In the genomic region with DNA sequence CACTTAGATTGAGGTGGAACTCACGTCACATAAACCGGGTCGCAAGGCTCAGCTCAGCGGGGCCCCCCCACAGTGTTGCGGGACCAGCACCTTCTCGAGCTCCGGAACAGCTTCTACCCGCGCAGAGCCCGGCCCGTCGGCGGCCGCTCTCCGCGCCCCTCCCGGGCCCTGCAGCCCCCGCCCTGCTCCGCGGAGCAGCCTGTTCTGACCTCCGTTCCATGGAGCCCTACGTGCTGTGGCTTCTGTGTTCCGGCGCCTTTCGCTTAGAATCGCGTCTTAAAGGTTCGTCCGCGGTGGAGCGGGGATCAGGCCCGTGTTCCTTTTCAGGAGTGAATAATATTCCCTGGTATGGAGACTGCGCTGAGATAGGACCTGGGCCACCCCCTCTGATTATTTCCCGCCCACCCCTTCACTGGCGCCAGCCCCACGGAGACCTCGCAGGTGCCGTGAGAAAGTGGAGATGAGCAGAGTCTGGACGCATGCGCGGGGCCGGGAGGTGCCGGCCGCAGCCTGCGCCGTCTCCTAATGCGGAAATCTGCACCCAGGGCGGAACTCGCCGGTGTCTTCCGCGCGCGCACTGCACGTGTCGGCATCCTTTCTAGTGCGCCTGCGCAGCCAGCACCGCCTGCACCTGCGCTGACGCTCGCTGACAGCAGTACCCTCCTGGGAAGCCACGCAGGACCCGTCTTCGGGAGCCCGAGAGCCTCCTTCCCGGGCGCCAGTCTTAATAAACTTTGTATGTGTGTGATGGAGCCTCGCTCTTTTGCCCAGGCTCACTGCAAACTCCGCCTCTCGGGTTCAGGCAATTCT, we compare ENCODE assay signal across 7 cellular contexts. TPM values are rescaled to one million over a fixed set of nuclear protein-coding genes. Genes with fewer than 3 reads are reported as not detected.
DNase-seq lines count a peak whose midpoint lies in the region; ATAC-seq and TF ChIP-seq lines count a peak whose summit lies in the region.

No MANE protein-coding gene starts in this region.

- no peak for DNase-seq in activated CD8-positive, alpha-beta T cell treated with anti-CD3 and anti-CD28 coated beads, Interleukin-2, amount 10 ng/mL, durations not matched to agents 7 days and 5 days
- DNase-seq in gastrocnemius medialis (no peak), NCI-H146 treated with DMSO at 0.1 percent for 48 hours (lab: John Stamatoyannopoulos, UW; ENCODE audit: unreplicated experiment) (no peak), NCI-H774 (lab: John Stamatoyannopoulos, UW) (no peak)

- peaks cover 2% of the 10 kb centered on the region for H3K27me3 Mint-ChIP-seq in activated CD8-positive, alpha-beta T cell treated with anti-CD3 and anti-CD28 coated beads, Interleukin-2, amount 10 ng/mL, durations not matched to agents 7 days and 5 days (ENCODE audit: low read depth)

- H3K27me3 ChIP-seq in iPS-15b (ENCODE audit: control insufficient read depth, insufficient read depth, low read length) = peaks cover 13% of the 10 kb centered on the region
- peaks cover 9 to 16% (median 11%) of the 10 kb centered on the region in 3 donors for H3K27me3 ChIP-seq in gastrocnemius medialis

- POLR2A ChIA-PET in HEK293 (lab: Yijun Ruan, JAX) = no interaction called here
- POLR2A ChIA-PET in activated CD8-positive, alpha-beta T cell treated with anti-CD3 and anti-CD28 coated beads, Interleukin-2, amount 10 ng/mL, durations not matched to agents 7 days and 5 days (lab: Charles Lee) = interaction anchor here (0.9 to 1.5 kb wide), 3 partner anchors 13 to 260 kb away, joined by 3 to 7 read pairs (median 3); a partner anchor contains a TSS

- no peak overlapping the region for H3K27ac Mint-ChIP-seq in activated CD8-positive, alpha-beta T cell treated with anti-CD3 and anti-CD28 coated beads, Interleukin-2, amount 10 ng/mL, durations not matched to agents 7 days and 5 days

- H3K9me3 Mint-ChIP-seq in activated CD8-positive, alpha-beta T cell treated with anti-CD3 and anti-CD28 coated beads, Interleukin-2, amount 10 ng/mL, durations not matched to agents 7 days and 5 days (ENCODE audit: insufficient read depth) = peaks cover 4% of the 10 kb centered on the region

- no peak overlapping the region for H3K27ac ChIP-seq in HEK293 (ENCODE audit: extremely low read depth, low read depth, low read length)
- H3K27ac ChIP-seq in gastrocnemius medialis = no peak overlapping the region

- H3K9me3 ChIP-seq in HEK293 (ENCODE audit: control insufficient read depth, insufficient read depth, low read depth, low read length) (no peaks in the 10 kb centered on the region), iPS-15b (ENCODE audit: control insufficient read depth, insufficient read depth, low read length) (no peaks in the 10 kb centered on the region), gastrocnemius medialis (no peaks in the 10 kb centered on the region)

- H3K36me3 Mint-ChIP-seq in activated CD8-positive, alpha-beta T cell treated with anti-CD3 and anti-CD28 coated beads, Interleukin-2, amount 10 ng/mL, durations not matched to agents 7 days and 5 days (ENCODE audit: low read depth) = peaks cover 5% of the 10 kb centered on the region

- H3K4me3 ChIP-seq in HEK293 (ENCODE audit: low read depth, low read length) (no peak overlapping the region), iPS-15b (ENCODE audit: low read depth, low read length) (peak overlapping the region; percentile 53), gastrocnemius medialis (peak overlapping the region; percentile 32 to 56 (median 44))

- H3K4me1 Mint-ChIP-seq in activated CD8-positive, alpha-beta T cell treated with anti-CD3 and anti-CD28 coated beads, Interleukin-2, amount 10 ng/mL, durations not matched to agents 7 days and 5 days (ENCODE audit: low read depth) = peaks cover 10% of the 10 kb centered on the region

- H3K36me3 ChIP-seq in HEK293 (ENCODE audit: control insufficient read depth in 2 of 2, insufficient read depth in 1 of 2, low read length in 2 of 2) (no peaks in the 10 kb centered on the region), iPS-15b (ENCODE audit: control insufficient read depth, insufficient read depth, low read length) (no peaks in the 10 kb centered on the region), gastrocnemius medialis (no peaks in the 10 kb centered on the region)

- no peak overlapping the region for H3K9ac ChIP-seq in iPS-15b (ENCODE audit: low read depth, low read length)

- in situ Hi-C loops in gastrocnemius medialis (cut with MboI; ENCODE audit: low sequenced_read_pairs in 4 of 4) = loop anchor here in 1 of 4 donors (25.0 kb wide), 1 partner anchor 264 kb away; a partner anchor contains a TSS

- H3K4me3 Mint-ChIP-seq in activated CD8-positive, alpha-beta T cell treated with anti-CD3 and anti-CD28 coated beads, Interleukin-2, amount 10 ng/mL, durations not matched to agents 7 days and 5 days = peak overlapping the region; percentile 73

- TF ChIP-seq POLR2A in gastrocnemius medialis (IDR thresholded peaks at IDR 0.05) = no peak

- ATAC-seq in activated CD8-positive, alpha-beta T cell treated with anti-CD3 and anti-CD28 coated beads, Interleukin-2, amount 10 ng/mL, durations not matched to agents 7 days and 5 days = no peak
- ATAC-seq in gastrocnemius medialis = no peak
- ATAC-seq in GM18511 (IDR thresholded peaks at IDR 0.05; ENCODE audit: unreplicated experiment) = no peak

- CTCF ChIA-PET in HEK293 (lab: Yijun Ruan, JAX) = no interaction called here
- CTCF ChIA-PET in activated CD8-positive, alpha-beta T cell treated with anti-CD3 and anti-CD28 coated beads, Interleukin-2, amount 10 ng/mL, durations not matched to agents 7 days and 5 days (lab: Charles Lee) = no interaction called here

- intact Hi-C loops in gastrocnemius medialis (cut with DNase I; ENCODE audit: low total_unique reads) = loop anchor here (10.0 kb wide), 2 partner anchors 406 to 1294 kb away; a partner anchor contains a TSS

- TF ChIP-seq CTCF in HEK293 (tag by site-specific recombination; IDR thresholded peaks at IDR 0.05) = no peak
- no peak for TF ChIP-seq CTCF in gastrocnemius medialis (IDR thresholded peaks at IDR 0.05 in 4 of 5, conservative IDR thresholded peaks at IDR 0.05 in 1 of 5)

- no peaks in the 10 kb centered on the region for H3K4me1 ChIP-seq in HEK293 (ENCODE audit: control insufficient read depth, insufficient read depth, low read length)
- H3K4me1 ChIP-seq in iPS-15b (ENCODE audit: control insufficient read depth, insufficient read depth, low read length) = no peaks in the 10 kb centered on the region
- H3K4me1 ChIP-seq in gastrocnemius medialis = peaks cover 3 to 7% of the 10 kb centered on the region in 2 donors

TF ChIP-seq in HEK293, 187 proteins besides CTCF, POLR2A, EP300 and RAD21:
- 0 out of 2 replicates have a peak, but pooled peaks have one; percentile 34 for TF ChIP-seq ZNF146 (tag by site-specific recombination; IDR thresholded peaks at IDR 0.05)
- TF ChIP-seq, protein P1, sequence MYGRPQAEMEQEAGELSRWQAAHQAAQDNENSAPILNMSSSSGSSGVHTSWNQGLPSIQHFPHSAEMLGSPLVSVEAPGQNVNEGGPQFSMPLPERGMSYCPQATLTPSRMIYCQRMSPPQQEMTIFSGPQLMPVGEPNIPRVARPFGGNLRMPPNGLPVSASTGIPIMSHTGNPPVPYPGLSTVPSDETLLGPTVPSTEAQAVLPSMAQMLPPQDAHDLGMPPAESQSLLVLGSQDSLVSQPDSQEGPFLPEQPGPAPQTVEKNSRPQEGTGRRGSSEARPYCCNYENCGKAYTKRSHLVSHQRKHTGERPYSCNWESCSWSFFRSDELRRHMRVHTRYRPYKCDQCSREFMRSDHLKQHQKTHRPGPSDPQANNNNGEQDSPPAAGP (tag by site-specific recombination; IDR thresholded peaks at IDR 0.05) = no peak

RNA-seq across cellular contexts. Expression of a gene that starts 30.9 kb away (rescaled TPM):
- 1 to 10 TPM; 4.9 to 7.4 TPM for total RNA-seq in activated CD8-positive, alpha-beta T cell treated with anti-CD3 and anti-CD28 coated beads, Interleukin-2, amount 10 ng/mL, durations not matched to agents 7 days and 5 days
- 10 to 100 TPM; 10.7 to 21.3 (median 17.9) TPM for total RNA-seq in gastrocnemius medialis

RNA-seq across cellular contexts. Expression of a gene that starts 48.1 kb away (rescaled TPM):
- total RNA-seq in activated CD8-positive, alpha-beta T cell treated with anti-CD3 and anti-CD28 coated beads, Interleukin-2, amount 10 ng/mL, durations not matched to agents 7 days and 5 days = not detected
- total RNA-seq in gastrocnemius medialis = not detected
